23 cellular contexts compared by ENCODE assay signal in genomic region chr10:26843736-26844135, GRCh38. TPM values are rescaled to one million over a fixed set of nuclear protein-coding genes. Genes with fewer than 3 reads are reported as not detected.
DNase-seq lines count a peak whose midpoint lies in the region; ATAC-seq and TF ChIP-seq lines count a peak whose summit lies in the region.
"Had no signal": no experiment of that assay in that cellular context is flagged by ENCODE, and none has a peak within 500 bp of the region (broad histone marks: within the 10 kb centered on the region; RNA-seq: fewer than 3 reads in every experiment).

No MANE protein-coding gene starts in this region.

- peaks cover 13% of the 10 kb centered on the region for H3K36me3 Mint-ChIP-seq in activated naive CD8-positive, alpha-beta T cell
- H3K36me3 Mint-ChIP-seq in activated naive CD8-positive, alpha-beta T cell treated with anti-CD3 and anti-CD28 coated beads for 36 hours = peaks cover 41% of the 10 kb centered on the region
- H3K36me3 Mint-ChIP-seq in stimulated activated naive B cell treated with anti-CD40 and anti-IgM and Interleukin-4, amounts not matched to agents 10 μg/mL and 1 μg/mL and 100 μg/mL, for 72 hours = peaks cover 14 to 34% of the 10 kb centered on the region in 2 donors

- H3K4me2 ChIP-seq in PC-9 = no peak overlapping the region

- CTCF ChIA-PET in PC-9 (lab: Charles Lee) = no interaction called here

- POLR2A ChIA-PET in PC-9 (lab: Charles Lee; ENCODE audit: unreplicated experiment) = no interaction called here

- H3K9me2 ChIP-seq in PC-9 (ENCODE audit: insufficient read depth) = no peaks in the 10 kb centered on the region

- BruUV-seq in PC-9 (replicated peaks; lab: Mats Ljungman, UMichigan) = no TSS peak

- H3K36me3 ChIP-seq in SK-N-MC (ENCODE audit: insufficient read depth, low read length) (no peaks in the 10 kb centered on the region), PC-9 (ENCODE audit: low read depth) (no peaks in the 10 kb centered on the region)

- H3K4me3 ChIP-seq in SK-N-MC = no peak overlapping the region
- H3K4me3 ChIP-seq in PC-9 = no peak overlapping the region

- H2AFZ ChIP-seq in PC-9 = no peak overlapping the region

- no peak overlapping the region for H3K9ac ChIP-seq in SK-N-MC (ENCODE audit: insufficient read length)

- H3K4me1 Mint-ChIP-seq in activated naive CD8-positive, alpha-beta T cell (ENCODE audit: low read depth) = peaks cover 75% of the 10 kb centered on the region
- H3K4me1 Mint-ChIP-seq in activated naive CD8-positive, alpha-beta T cell treated with anti-CD3 and anti-CD28 coated beads for 36 hours = peaks cover 59% of the 10 kb centered on the region
- H3K4me1 Mint-ChIP-seq in stimulated activated naive B cell treated with anti-CD40 and anti-IgM and Interleukin-4, amounts not matched to agents 10 μg/mL and 1 μg/mL and 100 μg/mL, for 72 hours = peaks cover 37 to 60% of the 10 kb centered on the region in 2 donors

- no peaks in the 10 kb centered on the region for H3F3A ChIP-seq in PC-9 (ENCODE audit: insufficient read depth, low read depth)

- H3K27me3 Mint-ChIP-seq in activated naive CD8-positive, alpha-beta T cell = no peaks in the 10 kb centered on the region
- H3K27me3 Mint-ChIP-seq in activated naive CD8-positive, alpha-beta T cell treated with anti-CD3 and anti-CD28 coated beads for 36 hours = no peaks in the 10 kb centered on the region
- no peaks in the 10 kb centered on the region for H3K27me3 Mint-ChIP-seq in stimulated activated naive B cell treated with anti-CD40 and anti-IgM and Interleukin-4, amounts not matched to agents 10 μg/mL and 1 μg/mL and 100 μg/mL, for 72 hours
- H3K27me3 Mint-ChIP-seq: activated CD4-positive, alpha-beta memory T cell treated with anti-CD3 and anti-CD28 coated beads for 36 hours had no signal

- peak overlapping the region; percentile 48 for H3K27ac Mint-ChIP-seq in activated naive CD8-positive, alpha-beta T cell
- no peak overlapping the region for H3K27ac Mint-ChIP-seq in activated naive CD8-positive, alpha-beta T cell treated with anti-CD3 and anti-CD28 coated beads for 36 hours
- peak overlapping the region; percentile 33 for H3K27ac Mint-ChIP-seq in stimulated activated naive B cell treated with anti-CD40 and anti-IgM and Interleukin-4, amounts not matched to agents 10 μg/mL and 1 μg/mL and 100 μg/mL, for 72 hours
- H3K27ac Mint-ChIP-seq: activated CD4-positive, alpha-beta memory T cell treated with anti-CD3 and anti-CD28 coated beads for 36 hours had no signal

- H4K20me1 ChIP-seq in PC-9 (ENCODE audit: insufficient read depth) = no peaks in the 10 kb centered on the region

- no peaks in the 10 kb centered on the region for H3K9me3 ChIP-seq in SK-N-MC (ENCODE audit: low read depth, low read length)
- no peaks in the 10 kb centered on the region for H3K9me3 ChIP-seq in PC-9 (ENCODE audit: insufficient read depth, low read depth)

- ATAC-seq in foreskin keratinocyte = peak; percentile 72
- no peak for ATAC-seq in stimulated activated naive B cell treated with anti-CD40 and anti-IgM and Interleukin-4, amounts not matched to agents 10 μg/mL and 1 μg/mL and 100 μg/mL, for 72 hours (replicated peaks)
- ATAC-seq: left colon had no signal

- H3K79me2 ChIP-seq in PC-9 (ENCODE audit: low read depth) = peaks cover under 1% of the 10 kb centered on the region; the same call in 1 of the 2 replicates

- TF ChIP-seq CTCF in foreskin keratinocyte (conservative IDR thresholded peaks at IDR 0.05) (no peak), PC-9 (conservative IDR thresholded peaks at IDR 0.05) (no peak)

- H3K9me3 Mint-ChIP-seq in activated naive CD8-positive, alpha-beta T cell (ENCODE audit: low read depth) = no peaks in the 10 kb centered on the region
- H3K9me3 Mint-ChIP-seq in activated naive CD8-positive, alpha-beta T cell treated with anti-CD3 and anti-CD28 coated beads for 36 hours = peaks cover 5% of the 10 kb centered on the region
- H3K9me3 Mint-ChIP-seq in stimulated activated naive B cell treated with anti-CD40 and anti-IgM and Interleukin-4, amounts not matched to agents 10 μg/mL and 1 μg/mL and 100 μg/mL, for 72 hours = no peaks in the 10 kb centered on the region
- H3K9me3 Mint-ChIP-seq: activated CD4-positive, alpha-beta memory T cell treated with anti-CD3 and anti-CD28 coated beads for 36 hours; H9; nephron had no signal

- H3K27ac ChIP-seq in SK-N-MC (0 out of 2 replicates have a peak overlapping the region, but pooled peaks have one; percentile 13), foreskin keratinocyte (peak overlapping the region; percentile 76), PC-9 (no peak overlapping the region)
- H3K27ac ChIP-seq: C4-2B, VCaP had no signal

- DNase-seq in activated naive CD8-positive, alpha-beta T cell treated with anti-CD3 and anti-CD28 coated beads for 36 hours = no peak
- DNase-seq in SK-N-MC (ENCODE audit: low read depth, low spot score) = no peak
- DNase-seq in foreskin keratinocyte = peak; percentile 56 to 79
- no peak for DNase-seq in stimulated activated naive B cell treated with anti-CD40 and anti-IgM and Interleukin-4, amounts not matched to agents 10 μg/mL and 1 μg/mL and 100 μg/mL, for 72 hours
- DNase-seq in DMS153 (lab: John Stamatoyannopoulos, UW) = no peak
- DNase-seq in PC-9 = no peak
- no peak for DNase-seq in NCI-H1436 treated with DMSO at 0.1 percent for 48 hours (lab: John Stamatoyannopoulos, UW)
- DNase-seq: activated CD4-positive, alpha-beta memory T cell treated with anti-CD3 and anti-CD28 coated beads for 36 hours; activated naive CD4-positive, alpha-beta T cell treated with anti-CD3 and anti-CD28 coated beads, Interleukin-2, amount 50 U/mL, for 16 hours; activated T-cell treated with anti-CD3 and anti-CD28 coated beads, Interleukin-2, amount 50 U/mL, for 1 hour; H9; IMR-90; left colon; NCI-H1436; NCI-H510A treated with DMSO at 0.1 percent for 48 hours; NK-92 treated with Interleukin-12 subunit alpha and Interleukin-12 subunit beta, amount 100 ng/mL, for 24 hours; posterior cingulate gyrus; substantia nigra; T-helper 2 cell had no signal

- intact Hi-C loops in PC-9 (cut with micrococcal nuclease; ENCODE audit: unreplicated experiment) = no loop called here

- H3K27me3 ChIP-seq in foreskin keratinocyte (no peaks in the 10 kb centered on the region), PC-9 (ENCODE audit: insufficient read depth, low read depth) (no peaks in the 10 kb centered on the region)

- H3K4me1 ChIP-seq in foreskin keratinocyte (peaks cover 29% of the 10 kb centered on the region), PC-9 (replicated peaks; ENCODE audit: insufficient read depth) (no peaks in the 10 kb centered on the region)

- peak overlapping the region; percentile 31 for H3K4me3 Mint-ChIP-seq in activated naive CD8-positive, alpha-beta T cell
- H3K4me3 Mint-ChIP-seq in activated naive CD8-positive, alpha-beta T cell treated with anti-CD3 and anti-CD28 coated beads for 36 hours = no peak overlapping the region
- H3K4me3 Mint-ChIP-seq in stimulated activated naive B cell treated with anti-CD40 and anti-IgM and Interleukin-4, amounts not matched to agents 10 μg/mL and 1 μg/mL and 100 μg/mL, for 72 hours = no peak overlapping the region
- H3K4me3 Mint-ChIP-seq: activated CD4-positive, alpha-beta memory T cell treated with anti-CD3 and anti-CD28 coated beads for 36 hours; H9; nephron had no signal

RNA-seq across cellular contexts. Expression of gene ABI1, which starts 17.0 kb away (rescaled TPM):
- 10 to 100 TPM; 31.4 to 31.7 TPM for total RNA-seq in activated naive CD8-positive, alpha-beta T cell treated with anti-CD3 and anti-CD28 coated beads for 36 hours
- total RNA-seq in foreskin keratinocyte (44.3 and 51.9 TPM in 2 replicates), PC-9 (2021) (41.3 and 50.8 TPM in 2 replicates)
- 22.7 and 24.8 TPM in 2 replicates for polyA plus RNA-seq in foreskin keratinocyte

Comparison
In these comparisons a context has a peak if more than half of its experiments do, and no peak if none do; other contexts are left out.
1. DNase-seq: peak in foreskin keratinocyte (2 of 2); none in activated naive CD8-positive, alpha-beta T cell treated with anti-CD3 and anti-CD28 coated beads for 36 hours (single experiment), SK-N-MC (single experiment), stimulated activated naive B cell treated with anti-CD40 and anti-IgM and Interleukin-4, amounts not matched to agents 10 μg/mL and 1 μg/mL and 100 μg/mL, for 72 hours (single experiment), DMS153 (single experiment), PC-9 (0 of 2) and NCI-H1436 treated with DMSO at 0.1 percent for 48 hours (single experiment).